In the genomic region with DNA sequence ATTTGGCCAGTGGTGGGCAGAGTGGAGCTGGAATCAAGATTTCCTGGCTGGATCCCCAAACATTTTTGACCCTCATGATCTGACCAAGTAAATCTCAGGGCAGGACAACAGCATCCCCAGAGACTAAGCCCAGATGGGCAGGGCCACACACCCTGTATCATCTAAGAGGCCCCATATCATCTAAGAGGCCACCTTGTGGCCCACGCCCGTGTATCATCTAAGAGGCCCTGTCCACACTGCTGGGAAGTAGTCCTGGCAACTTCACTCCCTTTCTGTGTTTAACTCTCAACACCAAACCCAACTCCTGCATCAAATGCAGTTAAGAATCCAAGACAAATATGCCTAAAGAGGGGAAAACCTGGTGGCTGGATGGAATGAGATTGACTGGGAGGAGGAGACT, we compare ENCODE assay signal across 13 cellular contexts.
DNase-seq lines count a peak whose midpoint lies in the region; ATAC-seq and TF ChIP-seq lines count a peak whose summit lies in the region.
"Had no signal": no experiment of that assay in that cellular context is flagged by ENCODE, and none has a peak within 500 bp of the region (broad histone marks: within the 10 kb centered on the region; RNA-seq: fewer than 3 reads in every experiment).

No MANE protein-coding gene starts in this region.

- TF ChIP-seq CTCF in WERI-Rb-1 (IDR thresholded peaks at IDR 0.05; ENCODE audit: low read depth, low read length): 0 out of 2 replicates have a peak, but pooled peaks have one; percentile 14
- TF ChIP-seq CTCF in CD8-positive, alpha-beta T cell (IDR thresholded peaks at IDR 0.05): no peak
- no peak for TF ChIP-seq CTCF in PC-3 (conservative IDR thresholded peaks at IDR 0.05; ENCODE audit: low read depth, low read length)

- no peaks in the 10 kb centered on the region for H3K36me3 ChIP-seq in WERI-Rb-1
- no peaks in the 10 kb centered on the region for H3K36me3 ChIP-seq in CD8-positive, alpha-beta T cell (ENCODE audit: insufficient read depth, low read length)
- H3K36me3 ChIP-seq in PC-3 (ENCODE audit: low read depth, low read length): no peaks in the 10 kb centered on the region
- H3K36me3 ChIP-seq: BLaER1 treated with 17β-estradiol and CSF1 and Interleukin-3, amounts not matched to agents 10 nM and 100 nM; SJSA1; upper lobe of left lung had no signal

- no TSS peak for BruUV-seq in PC-3 (replicated peaks; lab: Mats Ljungman, UMichigan)

- H3K9me3 ChIP-seq in WERI-Rb-1 (ENCODE audit: severe bottlenecking): no peaks in the 10 kb centered on the region
- H3K9me3 ChIP-seq in CD8-positive, alpha-beta T cell (ENCODE audit: low read length): no peaks in the 10 kb centered on the region
- H3K9me3 ChIP-seq in PC-3 (ENCODE audit: low read length): no peaks in the 10 kb centered on the region
- H3K9me3 ChIP-seq: BLaER1 treated with 17β-estradiol and CSF1 and Interleukin-3, amounts not matched to agents 10 nM and 100 nM; SJSA1; upper lobe of left lung had no signal

- no peaks in the 10 kb centered on the region for H3K4me1 ChIP-seq in CD8-positive, alpha-beta T cell (ENCODE audit: insufficient read depth, low read length)
- H3K4me1 ChIP-seq in PC-3 (ENCODE audit: insufficient read depth, low read length): peaks cover 43% of the 10 kb centered on the region
- H3K4me1 ChIP-seq: SJSA1, upper lobe of left lung had no signal

- H3K79me2 ChIP-seq in PC-3 (ENCODE audit: low read length): no peaks in the 10 kb centered on the region

- peaks cover 11% of the 10 kb centered on the region for H3F3A ChIP-seq in PC-3 (ENCODE audit: low read length, unreplicated experiment)

- POLR2A ChIA-PET in CD8-positive, alpha-beta T cell (lab: Charles Lee): interaction anchor here (0.6 to 1.1 kb wide), 2 partner anchors 10 to 628 kb away, joined by 3 read pairs; a partner anchor contains a TSS
- POLR2A ChIA-PET in PC-3 (lab: Charles Lee; ENCODE audit: unreplicated experiment): no interaction called here

- in situ Hi-C loops in G401 (cut with HindIII; ENCODE audit: low sequenced_read_pairs): no loop called here

- H3K9ac ChIP-seq in PC-3 (ENCODE audit: low read length): no peak overlapping the region
- H3K9ac ChIP-seq: BLaER1 treated with 17β-estradiol and CSF1 and Interleukin-3, amounts not matched to agents 10 nM and 100 nM had no signal

- H2AFZ ChIP-seq in PC-3 (ENCODE audit: low read length): no peak overlapping the region

- H3K4me2 ChIP-seq in PC-3 (ENCODE audit: low read length): no peak overlapping the region
- H3K4me2 ChIP-seq: BLaER1 treated with 17β-estradiol and CSF1 and Interleukin-3, amounts not matched to agents 10 nM and 100 nM had no signal

- no peaks in the 10 kb centered on the region for H3K36me3 Mint-ChIP-seq in CD8-positive, alpha-beta T cell
- H3K36me3 Mint-ChIP-seq: IgD-negative memory B cell had no signal

- H3K27ac Mint-ChIP-seq in CD8-positive, alpha-beta T cell: no peak overlapping the region
- H3K27ac Mint-ChIP-seq: activated CD4-positive, alpha-beta T cell treated with anti-CD3 and anti-CD28 coated beads, Interleukin-2, amount 10 ng/mL, durations not matched to agents 24 days and 14 days; IgD-negative memory B cell had no signal

- peak; percentile 33 for DNase-seq in DMS 273 (lab: John Stamatoyannopoulos, UW; ENCODE audit: unreplicated experiment)
- DNase-seq in DMS 273 treated with DMSO at 0.1 percent for 48 hours (lab: John Stamatoyannopoulos, UW): no peak
- DNase-seq in WERI-Rb-1: no peak
- DNase-seq in G401 (ENCODE audit: low spot score): no peak
- DNase-seq in CD8-positive, alpha-beta T cell: no peak
- no peak for DNase-seq in PC-3

- no peaks in the 10 kb centered on the region for H3K27me3 ChIP-seq in WERI-Rb-1 (ENCODE audit: insufficient read depth, low read depth, severe bottlenecking)
- H3K27me3 ChIP-seq in CD8-positive, alpha-beta T cell (ENCODE audit: insufficient read depth, low read length): no peaks in the 10 kb centered on the region
- no peaks in the 10 kb centered on the region for H3K27me3 ChIP-seq in PC-3 (ENCODE audit: low read length)
- H3K27me3 ChIP-seq: BLaER1 treated with 17β-estradiol and CSF1 and Interleukin-3, amounts not matched to agents 10 nM and 100 nM; SJSA1; upper lobe of left lung had no signal

- H4K20me1 ChIP-seq in PC-3 (ENCODE audit: low read length): no peaks in the 10 kb centered on the region
- H4K20me1 ChIP-seq: BLaER1 treated with 17β-estradiol and CSF1 and Interleukin-3, amounts not matched to agents 10 nM and 100 nM had no signal

- H3K9me2 ChIP-seq in PC-3 (replicated peaks; ENCODE audit: low read length): no peaks in the 10 kb centered on the region

- H3K27me3 Mint-ChIP-seq in CD8-positive, alpha-beta T cell (ENCODE audit: low read depth): peaks cover 3% of the 10 kb centered on the region

- intact Hi-C loops in CD8-positive, alpha-beta T cell (cut with DNase I, micrococcal nuclease): loop anchor here (1.0 to 5.0 kb wide), 12 partner anchors 105 to 867 kb away; a partner anchor contains a TSS
- intact Hi-C loops in PC-3 (cut with micrococcal nuclease): loop anchor here (1.0 to 10.0 kb wide), 5 partner anchors 15 to 867 kb away; a partner anchor contains a TSS

- peaks cover 3% of the 10 kb centered on the region for H3K4me1 Mint-ChIP-seq in CD8-positive, alpha-beta T cell (ENCODE audit: low read depth)
- H3K4me1 Mint-ChIP-seq: IgD-negative memory B cell had no signal

- CTCF ChIA-PET in CD8-positive, alpha-beta T cell (lab: Charles Lee): interaction anchor here (0.6 to 4.4 kb wide), 31 partner anchors 12 to 869 kb away, joined by 3 to 44 read pairs (median 3); a partner anchor contains a TSS
- CTCF ChIA-PET in PC-3 (lab: Charles Lee): interaction anchor here (0.6 kb wide), 3 partner anchors 152 to 644 kb away, joined by 3 read pairs; a partner anchor contains a TSS

- H3K27ac ChIP-seq in WERI-Rb-1 (no peak overlapping the region), PC-3 (ENCODE audit: low read length) (no peak overlapping the region)
- H3K27ac ChIP-seq in CD8-positive, alpha-beta T cell (ENCODE audit: low read depth, low read length): no peak overlapping the region
- H3K27ac ChIP-seq: SJSA1, upper lobe of left lung had no signal

- no peak overlapping the region for H3K4me3 ChIP-seq in WERI-Rb-1 (ENCODE audit: low read depth, low read length)
- no peak overlapping the region for H3K4me3 ChIP-seq in CD8-positive, alpha-beta T cell (ENCODE audit: low read depth, low read length)
- H3K4me3 ChIP-seq in PC-3 (ENCODE audit: low read length): no peak overlapping the region
- H3K4me3 ChIP-seq: BLaER1 treated with 17β-estradiol and CSF1 and Interleukin-3, amounts not matched to agents 10 nM and 100 nM; SJSA1; upper lobe of left lung had no signal

- ATAC-seq in GM19023 (IDR thresholded peaks at IDR 0.05; ENCODE audit: unreplicated experiment): peak; percentile 16
- ATAC-seq in HG02678 (IDR thresholded peaks at IDR 0.05; ENCODE audit: unreplicated experiment): peak; percentile 13
- no peak for ATAC-seq in CD8-positive, alpha-beta T cell
- ATAC-seq in PC-3: no peak

- H3K4me3 Mint-ChIP-seq in CD8-positive, alpha-beta T cell: no peak overlapping the region
- H3K4me3 Mint-ChIP-seq: activated CD4-positive, alpha-beta T cell treated with anti-CD3 and anti-CD28 coated beads, Interleukin-2, amount 10 ng/mL, durations not matched to agents 24 days and 14 days had no signal

- no peaks in the 10 kb centered on the region for H3K9me3 Mint-ChIP-seq in CD8-positive, alpha-beta T cell
- H3K9me3 Mint-ChIP-seq: activated CD4-positive, alpha-beta T cell treated with anti-CD3 and anti-CD28 coated beads, Interleukin-2, amount 10 ng/mL, durations not matched to agents 24 days and 14 days; IgD-negative memory B cell had no signal

Comparison
In these comparisons a context has a peak if more than half of its experiments do, and no peak if none do; other contexts are left out.
1. ATAC-seq: peak in GM19023 (single experiment) and HG02678 (single experiment); none in CD8-positive, alpha-beta T cell (single experiment) and PC-3 (single experiment).